18 cellular contexts compared by ENCODE assay signal in genomic region chr3:38551026-38551832, GRCh38.
"Had no signal": no experiment of that assay in that cellular context is flagged by ENCODE, and none has a peak within 500 bp of the region (broad histone marks: within the 10 kb centered on the region; RNA-seq: fewer than 3 reads in every experiment).

No MANE protein-coding gene starts in this region.

- H3K27ac ChIP-seq: ovary, sigmoid colon, SJSA1, thyroid gland had no signal

- H3K36me3 ChIP-seq: ovary, sigmoid colon, SJSA1, thyroid gland had no signal

- H3K4me1 Mint-ChIP-seq: nephron progenitor cell had no signal

- H3K27ac Mint-ChIP-seq: activated naive CD8-positive, alpha-beta T cell; activated T-cell treated with anti-CD3 and anti-CD28 coated beads, Interleukin-2, amount 50 U/mL, for 24 hours; nephron progenitor cell had no signal

- H3K27me3 Mint-ChIP-seq: activated naive CD8-positive, alpha-beta T cell; activated T-cell treated with anti-CD3 and anti-CD28 coated beads, Interleukin-2, amount 50 U/mL, for 24 hours had no signal

- H3K36me3 Mint-ChIP-seq: activated naive CD8-positive, alpha-beta T cell had no signal

- H3K9me3 Mint-ChIP-seq: activated T-cell treated with anti-CD3 and anti-CD28 coated beads, Interleukin-2, amount 50 U/mL, for 24 hours had no signal

- H3K4me1 ChIP-seq: sigmoid colon, SJSA1, thyroid gland had no signal

- H3K9me3 ChIP-seq: ovary, SJSA1, thyroid gland had no signal

- DNase-seq: activated T-cell treated with anti-CD3 and anti-CD28 coated beads, Interleukin-2, amount 50 U/mL, for 24 hours; amniotic stem cell; central memory CD4-positive, alpha-beta T cell; cortex of kidney; effector CD8-positive, alpha-beta T cell; foreskin fibroblast; hippocampal formation; left ventricle myocardium superior; mesenchymal stem cell; nephron progenitor cell; ovary; sigmoid colon; stimulated activated CD4-positive, alpha-beta T cell treated with anti-CD3 and anti-CD28 coated beads, Interleukin-1b, Interleukin-23, amount 100 ng/mL, for 48 hours; SW 1271; T1000; thyroid gland had no signal

- H3K4me3 Mint-ChIP-seq: activated naive CD8-positive, alpha-beta T cell; activated T-cell treated with anti-CD3 and anti-CD28 coated beads, Interleukin-2, amount 50 U/mL, for 24 hours; nephron progenitor cell had no signal

- H3K4me3 ChIP-seq: ovary, sigmoid colon, SJSA1, thyroid gland had no signal

- H3K27me3 ChIP-seq: ovary, sigmoid colon, SJSA1, thyroid gland had no signal
